In genomic region chr19:872266-872951, GRCh38 we compare ENCODE assay signal across 6 cellular contexts. TPM values are rescaled to one million over a fixed set of nuclear protein-coding genes. Genes with fewer than 3 reads are reported as not detected.
A peak's percentile ranks its signal among the peaks of the same experiment; 100 is the strongest.
DNase-seq lines count a peak whose midpoint lies in the region; ATAC-seq, FAIRE-seq and TF ChIP-seq lines count a peak whose summit lies in the region.

No MANE protein-coding gene starts in this region.

- H3K9me3 ChIP-seq in GM12878 (replicated peaks; ENCODE audit: control insufficient read depth, insufficient read depth, low read length) (no peaks in the 10 kb centered on the region), neutrophil (no peaks in the 10 kb centered on the region)

- TF ChIP-seq EP300 in GM12878 (IDR thresholded peaks at IDR 0.05; ENCODE audit: borderline replicate concordance in 1 of 2, control insufficient read depth in 1 of 2, low read depth in 2 of 2, low read length in 2 of 2): no peak

- 21% methylated on average over 21 of the region's 27 CpGs for WGBS in GM12878 (ENCODE audit: insufficient coverage, insufficient replicate concordance, low lambda C conversion rate, missing lambda C conversion rate)

- H3K4me3 ChIP-seq in GM12865 (ENCODE audit: low read depth, low read length) (peak overlapping the region; percentile 22; the same call in 1 of the 2 replicates), GM12878 (no peak overlapping the region), neutrophil (ENCODE audit: low read depth in 1 of 2, low read length in 1 of 2) (peak overlapping the region in 1 of 2 experiments; percentile 34)

- H3K4me1 ChIP-seq in GM12878 (ENCODE audit: control insufficient read depth, insufficient read depth, low read length): no peaks in the 10 kb centered on the region
- peaks cover 7 to 10% of the 10 kb centered on the region in 2 experiments for H3K4me1 ChIP-seq in neutrophil (ENCODE audit: control insufficient read depth in 1 of 2, insufficient read depth in 1 of 2, low read depth in 1 of 2, low read length in 1 of 2)

- CTCF ChIA-PET in GM12878 (lab: Yijun Ruan, JAX): no interaction called here

- BruUV-seq in GM12878 (replicated peaks; lab: Mats Ljungman, UMichigan): no TSS peak

- H3K27ac ChIP-seq in GM12878 (ENCODE audit: control insufficient read depth, insufficient read depth) (no peak overlapping the region), neutrophil (peak overlapping the region; percentile 14)

- no peak overlapping the region for H2AFZ ChIP-seq in GM12878 (ENCODE audit: control insufficient read depth, low read depth, low read length)

- POLR2A ChIA-PET in GM12878 (lab: Charles Lee): interaction anchor here (0.5 to 1.1 kb wide), 2 partner anchors 21 to 26 kb away, joined by 3 to 4 read pairs; partner anchors contain the start of genes MED16 and RNU6-9

- no peak for TF ChIP-seq POLR2A in GM12878 (IDR thresholded peaks at IDR 0.05; ENCODE audit: low read depth, low read length)

- no peaks in the 10 kb centered on the region for H3K27me3 ChIP-seq in GM12878 (replicated peaks in 1 of 2; ENCODE audit: control insufficient read depth in 2 of 2, insufficient read depth in 2 of 2, low read length in 1 of 2)
- H3K27me3 ChIP-seq in neutrophil: no peaks in the 10 kb centered on the region

- in situ Hi-C loops in GM12878 (cut with MboI): no loop called here

- H3K9ac ChIP-seq in GM12878 (ENCODE audit: control insufficient read depth, insufficient read depth, low read length): no peak overlapping the region

- no peak overlapping the region for H3K4me2 ChIP-seq in GM12878 (ENCODE audit: control insufficient read depth, insufficient read depth)

- intact Hi-C loops in GM12878 (cut with micrococcal nuclease; ENCODE audit: unreplicated experiment): no loop called here

- DNase-seq in GM12865 (ENCODE audit: low read depth) (peak; percentile 92), GM12878 (ENCODE audit: low read depth, low spot score) (peak; percentile 36), NCI-H446 treated with DMSO at 0.1 percent for 48 hours (lab: John Stamatoyannopoulos, UW) (no peak)

- H3K36me3 ChIP-seq in GM12878 (ENCODE audit: control insufficient read depth in 2 of 2, insufficient read depth in 2 of 2, low read length in 1 of 2) (no peaks in the 10 kb centered on the region; a peak in 2 of 4 replicates), neutrophil (peaks cover 79% of the 10 kb centered on the region)

- RAD21 ChIA-PET in GM12878 (lab: Charles Lee; ENCODE audit: unreplicated experiment): interaction anchor here (0.6 kb wide), 1 partner anchor 373 kb away, joined by 3 read pairs; no protein-coding TSS in a partner anchor

- no peaks in the 10 kb centered on the region for H3K79me2 ChIP-seq in GM12878 (ENCODE audit: control insufficient read depth, insufficient read depth, low read length)

- peak; percentile 70 for FAIRE-seq in GM12878 (lab: Jason Lieb, UNC)

- no peaks in the 10 kb centered on the region for H4K20me1 ChIP-seq in GM12878 (ENCODE audit: control insufficient read depth, insufficient read depth)

- ATAC-seq in GM12878: peak; percentile 97
- no peak for ATAC-seq in HG02970 (IDR thresholded peaks at IDR 0.05; ENCODE audit: low FRiP score, unreplicated experiment)

- SMC1A ChIA-PET in GM12878 (lab: Charles Lee; ENCODE audit: uncharacterized antibody, unreplicated experiment): no interaction called here

- no peak for TF ChIP-seq RAD21 in GM12878 (IDR thresholded peaks at IDR 0.05; ENCODE audit: insufficient read depth, low read depth, low read length)

- no peak for TF ChIP-seq CTCF in GM12865 (IDR thresholded peaks at IDR 0.05; ENCODE audit: insufficient read depth, low read depth, low read length, missing control alignments)
- no peak for TF ChIP-seq CTCF in GM12878 (IDR thresholded peaks at IDR 0.05 in 2 of 3, conservative IDR thresholded peaks at IDR 0.05 in 1 of 3; ENCODE audit: control insufficient read depth in 2 of 3, extremely low read depth in 1 of 3, insufficient read depth in 1 of 3, low read depth in 3 of 3, low read length in 3 of 3)
- no peak for TF ChIP-seq CTCF in neutrophil (IDR thresholded peaks at IDR 0.05)

RNA-seq across cellular contexts. Expression of gene CFD, which starts 12.9 kb away (rescaled TPM):
- 55.1 TPM for polyA plus RNA-seq in PFSK-1 (2012; ENCODE audit: insufficient read length, low read depth)
- total RNA-seq in GM12878 (2013; cell fraction: nucleolus; rRNA removed): 1.2 TPM in 1 of 2 replicates, not detected in the other
- total RNA-seq in GM12878 (2014; rRNA removed) (0.73 and 0.93 TPM in 2 replicates), GM12878 (2014; rRNA removed; fragmentation: Illumina TruSeq; extraction: Trizol) (not detected in 2 replicates), GM12878 (2021) (0.36 and 0.58 TPM in 2 replicates)
- not detected for polyA plus RNA-seq in GM12878 (2011; ENCODE audit: low read depth)
- polyA plus RNA-seq in GM12878 (2011; rRNA removed) (0.05 TPM in 1 of 2 replicates, not detected in the other), GM12878 (2014; fragmentation: Illumina TruSeq; extraction: Trizol) (not detected in 2 replicates), GM12878 (2014; fragmentation: Nextera tagmentation; extraction: Ambion mirVana) (under 1 TPM in 1 of 2 experiments, not detected in 1; 0.06 TPM), GM12878 (2014; rRNA removed) (1.2 TPM in 1 of 2 replicates, not detected in the other), GM12878 (2016; fragmentation: Nextera tagmentation; extraction: Ambion mirVana) (1 to 10 TPM in 1 of 2 experiments, under 1 TPM in 1; 0.40 to 1.1 TPM)
- 0.15 and 0.47 TPM in 2 replicates for polyA plus RNA-seq in GM12878 (2011; cell fraction: cytosol; rRNA removed)
- 0.25 and 0.42 TPM in 2 replicates for polyA plus RNA-seq in GM12878 (2011; cell fraction: nucleus; rRNA removed)
- polyA plus RNA-seq in GM12878 (2012): 0.67 and 0.69 TPM in 2 replicates
- polyA minus RNA-seq in GM12878 (2011; rRNA and poly(A)+ RNA removed): not detected in 2 replicates
- polyA minus RNA-seq in GM12878 (2011; cell fraction: cytosol; rRNA and poly(A)+ RNA removed): 1.2 and 2.0 TPM in 2 replicates
- not detected in 2 replicates for polyA minus RNA-seq in GM12878 (2011; cell fraction: nucleus; rRNA and poly(A)+ RNA removed)

RNA-seq across cellular contexts. Expression of gene ELANE, which starts 20.3 kb away (rescaled TPM):
- polyA plus RNA-seq in PFSK-1 (2012; ENCODE audit: insufficient read length, low read depth): not detected
- total RNA-seq in GM12878 (2013; cell fraction: nucleolus; rRNA removed): not detected in 2 replicates
- not detected in 2 replicates for total RNA-seq in GM12878 (2014; rRNA removed)
- total RNA-seq in GM12878 (2014; rRNA removed; fragmentation: Illumina TruSeq; extraction: Trizol): not detected in 2 replicates
- total RNA-seq in GM12878 (2021): not detected in 2 replicates
- not detected for polyA plus RNA-seq in GM12878 (2011; ENCODE audit: low read depth)
- not detected in 2 replicates for polyA plus RNA-seq in GM12878 (2011; rRNA removed)
- polyA plus RNA-seq in GM12878 (2011; cell fraction: cytosol; rRNA removed): not detected in 2 replicates
- not detected in 2 replicates for polyA plus RNA-seq in GM12878 (2011; cell fraction: nucleus; rRNA removed)
- not detected in 2 replicates for polyA plus RNA-seq in GM12878 (2012)
- not detected in 2 replicates for polyA plus RNA-seq in GM12878 (2014; fragmentation: Illumina TruSeq; extraction: Trizol)
- polyA plus RNA-seq in GM12878 (2014; fragmentation: Nextera tagmentation; extraction: Ambion mirVana): not detected
- polyA plus RNA-seq in GM12878 (2014; rRNA removed): not detected in 2 replicates
- not detected for polyA plus RNA-seq in GM12878 (2016; fragmentation: Nextera tagmentation; extraction: Ambion mirVana)
- not detected in 2 replicates for polyA minus RNA-seq in GM12878 (2011; rRNA and poly(A)+ RNA removed)
- polyA minus RNA-seq in GM12878 (2011; cell fraction: cytosol; rRNA and poly(A)+ RNA removed): not detected in 2 replicates
- not detected in 2 replicates for polyA minus RNA-seq in GM12878 (2011; cell fraction: nucleus; rRNA and poly(A)+ RNA removed)

RNA-seq across cellular contexts. Expression of gene MED16, which starts 20.6 kb away (rescaled TPM):
- polyA plus RNA-seq in PFSK-1 (2012; ENCODE audit: insufficient read length, low read depth): 82.3 TPM
- 36.0 and 39.7 TPM in 2 replicates for total RNA-seq in GM12878 (2013; cell fraction: nucleolus; rRNA removed)
- total RNA-seq in GM12878 (2014; rRNA removed): 10.7 and 14.5 TPM in 2 replicates
- 4.7 and 6.4 TPM in 2 replicates for total RNA-seq in GM12878 (2014; rRNA removed; fragmentation: Illumina TruSeq; extraction: Trizol)
- 48.2 and 49.4 TPM in 2 replicates for total RNA-seq in GM12878 (2021)
- polyA plus RNA-seq in GM12878 (2011; ENCODE audit: low read depth): 14.5 TPM
- 3.8 and 12.7 TPM in 2 replicates for polyA plus RNA-seq in GM12878 (2011; rRNA removed)
- polyA plus RNA-seq in GM12878 (2011; cell fraction: cytosol; rRNA removed): 38.0 and 39.5 TPM in 2 replicates
- 36.6 and 56.4 TPM in 2 replicates for polyA plus RNA-seq in GM12878 (2011; cell fraction: nucleus; rRNA removed)
- 36.5 and 37.4 TPM in 2 replicates for polyA plus RNA-seq in GM12878 (2012)
- 0.19 and 3.5 TPM in 2 replicates for polyA plus RNA-seq in GM12878 (2014; fragmentation: Illumina TruSeq; extraction: Trizol)
- polyA plus RNA-seq in GM12878 (2014; fragmentation: Nextera tagmentation; extraction: Ambion mirVana): 1 to 10 TPM in 1 of 2 experiments, under 1 TPM in 1; 0.56 to 3.5 TPM
- polyA plus RNA-seq in GM12878 (2014; rRNA removed): 24.4 and 28.9 TPM in 2 replicates
- polyA plus RNA-seq in GM12878 (2016; fragmentation: Nextera tagmentation; extraction: Ambion mirVana): 10 to 100 TPM; 49.6 to 51.1 TPM
- 16.8 and 38.4 TPM in 2 replicates for polyA minus RNA-seq in GM12878 (2011; rRNA and poly(A)+ RNA removed)
- 31.8 and 34.9 TPM in 2 replicates for polyA minus RNA-seq in GM12878 (2011; cell fraction: cytosol; rRNA and poly(A)+ RNA removed)
- polyA minus RNA-seq in GM12878 (2011; cell fraction: nucleus; rRNA and poly(A)+ RNA removed): 12.5 and 26.0 TPM in 2 replicates

RNA-seq across cellular contexts. Expression of gene RNU6-9, which starts 20.9 kb away (rescaled TPM):
- polyA plus RNA-seq in PFSK-1 (2012; ENCODE audit: insufficient read length, low read depth): not detected
- total RNA-seq in GM12878 (2013; cell fraction: nucleolus; rRNA removed): not detected in 2 replicates
- total RNA-seq in GM12878 (2014; rRNA removed) (not detected in 2 replicates), GM12878 (2014; rRNA removed; fragmentation: Illumina TruSeq; extraction: Trizol) (not detected in 2 replicates), GM12878 (2021) (not detected in 2 replicates)
- not detected for polyA plus RNA-seq in GM12878 (2011; ENCODE audit: low read depth)
- polyA plus RNA-seq in GM12878 (2011; rRNA removed) (not detected in 2 replicates), GM12878 (2014; fragmentation: Illumina TruSeq; extraction: Trizol) (not detected in 2 replicates), GM12878 (2014; fragmentation: Nextera tagmentation; extraction: Ambion mirVana) (not detected), GM12878 (2014; rRNA removed) (not detected in 2 replicates), GM12878 (2016; fragmentation: Nextera tagmentation; extraction: Ambion mirVana) (not detected)
- polyA plus RNA-seq in GM12878 (2011; cell fraction: cytosol; rRNA removed): not detected in 2 replicates
- polyA plus RNA-seq in GM12878 (2011; cell fraction: nucleus; rRNA removed): not detected in 2 replicates
- not detected in 2 replicates for polyA plus RNA-seq in GM12878 (2012)
- 1,322 TPM in 1 of 2 replicates, not detected in the other for polyA minus RNA-seq in GM12878 (2011; rRNA and poly(A)+ RNA removed)
- not detected in 2 replicates for polyA minus RNA-seq in GM12878 (2011; cell fraction: cytosol; rRNA and poly(A)+ RNA removed)
- under 0.01 TPM in 1 of 2 replicates, not detected in the other for polyA minus RNA-seq in GM12878 (2011; cell fraction: nucleus; rRNA and poly(A)+ RNA removed)

RNA-seq across cellular contexts. Expression of gene PRTN3, which starts 31.6 kb away (rescaled TPM):
- 1.4 TPM for polyA plus RNA-seq in PFSK-1 (2012; ENCODE audit: insufficient read length, low read depth)
- total RNA-seq in GM12878 (2013; cell fraction: nucleolus; rRNA removed): not detected in 2 replicates
- not detected in 2 replicates for total RNA-seq in GM12878 (2014; rRNA removed)
- not detected in 2 replicates for total RNA-seq in GM12878 (2014; rRNA removed; fragmentation: Illumina TruSeq; extraction: Trizol)
- not detected in 2 replicates for total RNA-seq in GM12878 (2021)
- not detected for polyA plus RNA-seq in GM12878 (2011; ENCODE audit: low read depth)
- polyA plus RNA-seq in GM12878 (2011; rRNA removed): 0.08 TPM in 1 of 2 replicates, not detected in the other
- polyA plus RNA-seq in GM12878 (2011; cell fraction: cytosol; rRNA removed): 0.10 TPM in 1 of 2 replicates, not detected in the other
- polyA plus RNA-seq in GM12878 (2011; cell fraction: nucleus; rRNA removed): not detected in 2 replicates
- polyA plus RNA-seq in GM12878 (2012): not detected in 2 replicates
- not detected in 2 replicates for polyA plus RNA-seq in GM12878 (2014; fragmentation: Illumina TruSeq; extraction: Trizol)
- polyA plus RNA-seq in GM12878 (2014; fragmentation: Nextera tagmentation; extraction: Ambion mirVana): not detected
- polyA plus RNA-seq in GM12878 (2014; rRNA removed): not detected in 2 replicates
- polyA plus RNA-seq in GM12878 (2016; fragmentation: Nextera tagmentation; extraction: Ambion mirVana): not detected
- polyA minus RNA-seq in GM12878 (2011; rRNA and poly(A)+ RNA removed): not detected in 2 replicates
- polyA minus RNA-seq in GM12878 (2011; cell fraction: cytosol; rRNA and poly(A)+ RNA removed): not detected in 2 replicates
- polyA minus RNA-seq in GM12878 (2011; cell fraction: nucleus; rRNA and poly(A)+ RNA removed): not detected in 2 replicates
